In genomic region chr2:9145752-9146430, GRCh38 we compare ENCODE assay signal across 16 cellular contexts.
A peak's percentile ranks its signal among the peaks of the same experiment; 100 is the strongest.
DNase-seq lines count a peak whose midpoint lies in the region; TF ChIP-seq lines count a peak whose summit lies in the region.
"Had no signal": no experiment of that assay in that cellular context is flagged by ENCODE, and none has a peak within 500 bp of the region (broad histone marks: within the 10 kb centered on the region; RNA-seq: fewer than 3 reads in every experiment).

No MANE protein-coding gene starts in this region.

- H3K4me3 Mint-ChIP-seq in MCF 10A (ENCODE audit: unreplicated experiment): no peak overlapping the region
- H3K4me3 Mint-ChIP-seq in endodermal cell: no peak overlapping the region
- H3K4me3 Mint-ChIP-seq: B cell; CD4-positive, alpha-beta memory T cell had no signal

- no peak overlapping the region for H3K4ac ChIP-seq in neuronal stem cell (ENCODE audit: low read length)

- peak overlapping the region; percentile 25 for H3K23ac ChIP-seq in neuronal stem cell (ENCODE audit: low read depth, low read length, poor library complexity)

- H4K91ac ChIP-seq in neuronal stem cell (ENCODE audit: low read depth, low read length, poor library complexity): no peak overlapping the region

- CTCF ChIA-PET in MCF 10A (lab: Yijun Ruan, JAX) (interaction anchor here (0.6 to 7.1 kb wide), 6 partner anchors 17 to 322 kb away, joined by 3 to 90 read pairs (median 3); partner anchors contain the start of gene ASAP2), HEK293T (lab: Yijun Ruan, JAX) (no interaction called here)

- H3K36me3 Mint-ChIP-seq in MCF 10A (ENCODE audit: insufficient read depth, unreplicated experiment) (no peaks in the 10 kb centered on the region), endodermal cell (ENCODE audit: low read depth) (no peaks in the 10 kb centered on the region)
- H3K36me3 Mint-ChIP-seq: CD4-positive, alpha-beta memory T cell had no signal

- H3K27ac Mint-ChIP-seq in MCF 10A (ENCODE audit: low read depth, unreplicated experiment): peak overlapping the region; percentile 85
- H3K27ac Mint-ChIP-seq in endodermal cell: no peak overlapping the region
- H3K27ac Mint-ChIP-seq: B cell; CD4-positive, alpha-beta memory T cell had no signal

- no peak overlapping the region for H2AFZ ChIP-seq in neuronal stem cell (ENCODE audit: low read length)
- no peak overlapping the region for H2AFZ ChIP-seq in MM.1S (ENCODE audit: low read length)

- H3K4me1 Mint-ChIP-seq in MCF 10A (ENCODE audit: insufficient read depth, unreplicated experiment) (peaks cover 34% of the 10 kb centered on the region), endodermal cell (peaks cover 10% of the 10 kb centered on the region)

- no peaks in the 10 kb centered on the region for H3K36me3 ChIP-seq in breast epithelium
- no peaks in the 10 kb centered on the region for H3K36me3 ChIP-seq in endodermal cell (ENCODE audit: control insufficient read depth, insufficient read depth, low read length)
- no peaks in the 10 kb centered on the region for H3K36me3 ChIP-seq in neuronal stem cell (replicated peaks in 1 of 2; ENCODE audit: control insufficient read depth in 2 of 2, insufficient read depth in 2 of 2, low read length in 2 of 2)
- no peaks in the 10 kb centered on the region for H3K36me3 ChIP-seq in MM.1S (replicated peaks; ENCODE audit: insufficient read depth, low read length)
- H3K36me3 ChIP-seq: SJCRH30 had no signal

- no peak overlapping the region for H2AK5ac ChIP-seq in neuronal stem cell (ENCODE audit: low read depth, low read length)

- DNase-seq in MCF 10A (ENCODE audit: unreplicated experiment): no peak
- DNase-seq in breast epithelium (ENCODE audit: low spot score in 2 of 2): no peak
- DNase-seq in endodermal cell: peak; percentile 70
- DNase-seq in neuronal stem cell (ENCODE audit: low spot score): no peak
- no peak for DNase-seq in MM.1S
- no peak for DNase-seq in activated CD4-positive, alpha-beta T cell treated with anti-CD3 and anti-CD28 coated beads for 48 hours
- no peak for DNase-seq in anterior cingulate cortex (lab: John Stamatoyannopoulos, UW)
- DNase-seq in HEK293T (ENCODE audit: extremely low spot score): no peak
- DNase-seq: CD4-positive, alpha-beta memory T cell; NCI-H1436 treated with DMSO at 0.1 percent for 48 hours; NCI-H2081; NCI-H748 treated with DMSO at 0.1 percent for 48 hours; SJCRH30 had no signal

- H3K18ac ChIP-seq in neuronal stem cell (ENCODE audit: low read length): peak overlapping the region; percentile 62

- no peak overlapping the region for H2BK15ac ChIP-seq in neuronal stem cell (ENCODE audit: low read length)

- H3K27me3 Mint-ChIP-seq in MCF 10A (ENCODE audit: insufficient read depth, unreplicated experiment): no peaks in the 10 kb centered on the region
- peaks cover 58% of the 10 kb centered on the region for H3K27me3 Mint-ChIP-seq in endodermal cell (ENCODE audit: insufficient read depth)

- H3K27ac ChIP-seq in breast epithelium: no peak overlapping the region
- no peak overlapping the region for H3K27ac ChIP-seq in endodermal cell (ENCODE audit: low read depth, low read length)
- no peak overlapping the region for H3K27ac ChIP-seq in neuronal stem cell (replicated peaks; ENCODE audit: low read length)
- no peak overlapping the region for H3K27ac ChIP-seq in MM.1S (ENCODE audit: low read length)
- H3K27ac ChIP-seq: 22Rv1, SJCRH30 had no signal

- H2BK5ac ChIP-seq in neuronal stem cell (ENCODE audit: low read length): no peak overlapping the region

- 92 to 96% methylated on average over 18 to 28 of the region's 28 CpGs for WGBS in endodermal cell (ENCODE audit: insufficient coverage in 1 of 2, insufficient read length in 1 of 2), 2 experiments
- WGBS in neuronal stem cell (ENCODE audit: extremely low coverage in 2 of 2, insufficient read length in 2 of 2, insufficient replicate concordance in 1 of 2), 2 donors: no CpG with 5 or more reads among the region's 28 CpGs

- H3F3A ChIP-seq in MM.1S (ENCODE audit: insufficient read depth, low read length): no peaks in the 10 kb centered on the region

- H2BK12ac ChIP-seq in neuronal stem cell (ENCODE audit: low read length): no peak overlapping the region

- H3K4me2 ChIP-seq in neuronal stem cell (ENCODE audit: insufficient read depth, low read length, poor library complexity, severe bottlenecking) (no peak overlapping the region), MM.1S (ENCODE audit: low read depth, low read length) (no peak overlapping the region)

- no peak overlapping the region for H4K8ac ChIP-seq in neuronal stem cell (ENCODE audit: low read depth, low read length)

- H3K27me3 ChIP-seq in breast epithelium (no peaks in the 10 kb centered on the region), endodermal cell (ENCODE audit: control insufficient read depth, insufficient read depth, low read length, poor library complexity, severe bottlenecking) (peaks cover 9% of the 10 kb centered on the region), neuronal stem cell (ENCODE audit: control insufficient read depth in 3 of 3, insufficient read depth in 3 of 3, low read depth in 1 of 3, low read length in 3 of 3) (peaks cover 0 to 30% (median 7%) of the 10 kb centered on the region in 3 experiments), MM.1S (replicated peaks; ENCODE audit: insufficient read depth, low read length) (no peaks in the 10 kb centered on the region)
- H3K27me3 ChIP-seq: SJCRH30 had no signal

- no peaks in the 10 kb centered on the region for H3K79me1 ChIP-seq in neuronal stem cell (ENCODE audit: low read depth, low read length)

- BruUV-seq in MCF 10A (replicated peaks; lab: Mats Ljungman, UMichigan): no TSS peak

- POLR2A ChIA-PET in MCF 10A (lab: Yijun Ruan, JAX) (interaction anchor here (1.3 to 1.4 kb wide), 2 partner anchors 142 to 283 kb away, joined by 3 to 4 read pairs; no protein-coding TSS in a partner anchor), HEK293T (lab: Yijun Ruan, JAX) (no interaction called here)

- no peaks in the 10 kb centered on the region for H3K79me2 ChIP-seq in MM.1S (ENCODE audit: low read length)

- no peaks in the 10 kb centered on the region for H3K9me3 Mint-ChIP-seq in MCF 10A (ENCODE audit: unreplicated experiment)
- no peaks in the 10 kb centered on the region for H3K9me3 Mint-ChIP-seq in endodermal cell
- H3K9me3 Mint-ChIP-seq: CD4-positive, alpha-beta memory T cell had no signal

- no peak overlapping the region for H2BK120ac ChIP-seq in neuronal stem cell (ENCODE audit: low read depth, low read length)

- H3K9me3 ChIP-seq in breast epithelium (no peaks in the 10 kb centered on the region), endodermal cell (ENCODE audit: control insufficient read depth, low read length) (no peaks in the 10 kb centered on the region), neuronal stem cell (replicated peaks in 1 of 2; ENCODE audit: control insufficient read depth in 2 of 2, insufficient read depth in 1 of 2, low read depth in 1 of 2, low read length in 2 of 2) (no peaks in the 10 kb centered on the region), MM.1S (replicated peaks; ENCODE audit: insufficient read depth, low read length) (no peaks in the 10 kb centered on the region)
- H3K9me3 ChIP-seq: SJCRH30 had no signal

- no peak for TF ChIP-seq CTCF in MCF 10A (IDR thresholded peaks at IDR 0.05; ENCODE audit: unreplicated experiment)
- TF ChIP-seq CTCF in breast epithelium (IDR thresholded peaks at IDR 0.05): no peak
- no peak for TF ChIP-seq CTCF in endodermal cell (conservative IDR thresholded peaks at IDR 0.05)
- no peak for TF ChIP-seq CTCF in MM.1S (IDR thresholded peaks at IDR 0.05; ENCODE audit: low read length)

- H3K14ac ChIP-seq in neuronal stem cell (ENCODE audit: low read length): no peak overlapping the region

- no peak for TF ChIP-seq POLR2A in breast epithelium (IDR thresholded peaks at IDR 0.05)

- H3K9ac ChIP-seq in endodermal cell (ENCODE audit: extremely low read depth, low read length, poor library complexity, severe bottlenecking) (no peak overlapping the region), neuronal stem cell (ENCODE audit: low read depth, low read length, poor library complexity) (no peak overlapping the region), MM.1S (ENCODE audit: low read length) (no peak overlapping the region)

- no peaks in the 10 kb centered on the region for H3K9me2 ChIP-seq in MM.1S (replicated peaks; ENCODE audit: insufficient read depth, low read length)

- intact Hi-C loops in MCF 10A (cut with micrococcal nuclease): loop anchor here (2.0 to 10.0 kb wide), 2 partner anchors 141 to 409 kb away; partner anchors contain the start of gene ADAM17
- intact Hi-C loops in breast epithelium (cut with DNase I; ENCODE audit: low total_unique reads): loop anchor here (10.0 kb wide), 1 partner anchor 199 kb away; no protein-coding TSS in a partner anchor

- H3K4me3 ChIP-seq in breast epithelium (peak overlapping the region in 1 of 3 donors; percentile 29), endodermal cell (ENCODE audit: low read length) (no peak overlapping the region), neuronal stem cell (ENCODE audit: low read length in 2 of 2) (no peak overlapping the region), MM.1S (ENCODE audit: low read length) (no peak overlapping the region)
- H3K4me3 ChIP-seq: GM23248, SJCRH30 had no signal

- H3K4me1 ChIP-seq in breast epithelium: peaks cover 4% of the 10 kb centered on the region in 2 donors
- no peaks in the 10 kb centered on the region for H3K4me1 ChIP-seq in endodermal cell (ENCODE audit: control insufficient read depth, insufficient read depth, low read length)
- H3K4me1 ChIP-seq in neuronal stem cell (ENCODE audit: control insufficient read depth in 2 of 2, insufficient read depth in 1 of 2, low read depth in 1 of 2, low read length in 2 of 2): peaks cover 0 to 5% of the 10 kb centered on the region in 2 donors
- H3K4me1 ChIP-seq in MM.1S (ENCODE audit: low read length): peaks cover 5% of the 10 kb centered on the region; the same call in 1 of the 2 replicates

- no peaks in the 10 kb centered on the region for H4K20me1 ChIP-seq in MM.1S (ENCODE audit: insufficient read depth, low read length)

TF ChIP-seq in HEK293T, 16 proteins besides CTCF, POLR2A, EP300 and RAD21 (continues in another document):
- TF ChIP-seq ZNF384 (IDR thresholded peaks at IDR 0.05): no peak
- TF ChIP-seq NFRKB (IDR thresholded peaks at IDR 0.05): no peak
- no peak for TF ChIP-seq HDGF (IDR thresholded peaks at IDR 0.05; ENCODE audit: borderline replicate concordance)
- TF ChIP-seq SP1 (IDR thresholded peaks at IDR 0.05): no peak
- no peak for TF ChIP-seq PKNOX1 (IDR thresholded peaks at IDR 0.05)
- no peak for TF ChIP-seq SUZ12 (IDR thresholded peaks at IDR 0.05)
- TF ChIP-seq LEF1 (IDR thresholded peaks at IDR 0.05; ENCODE audit: borderline replicate concordance): no peak
- TF ChIP-seq L3MBTL2 (conservative IDR thresholded peaks at IDR 0.05): no peak
